16 cellular contexts compared by ENCODE assay signal in the genomic region with DNA sequence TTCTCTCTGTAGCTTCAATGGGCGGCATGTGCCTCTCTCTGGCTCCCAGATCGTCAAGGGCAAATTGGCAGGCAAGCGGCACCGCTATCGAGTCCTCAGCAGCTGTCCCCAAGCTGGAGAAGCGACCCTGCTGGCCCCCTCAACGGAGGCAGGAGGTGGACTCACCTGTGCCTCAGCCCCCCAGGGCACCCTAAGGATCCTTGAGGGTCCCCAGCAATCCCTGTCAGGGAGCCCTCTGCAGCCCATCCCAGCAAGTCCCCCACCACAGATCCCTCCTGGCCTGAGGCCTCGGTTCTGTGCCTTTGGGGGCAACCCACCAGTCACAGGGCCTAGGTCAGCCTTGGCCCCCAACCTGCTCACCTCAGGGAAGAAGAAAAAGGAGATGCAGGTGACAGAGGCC. TPM values are rescaled to one million over a fixed set of nuclear protein-coding genes. Genes with fewer than 3 reads are reported as not detected.
DNase-seq lines count a peak whose midpoint lies in the region; ATAC-seq, FAIRE-seq and TF ChIP-seq lines count a peak whose summit lies in the region.
"Had no signal": no experiment of that assay in that cellular context is flagged by ENCODE, and none has a peak within 500 bp of the region (broad histone marks: within the 10 kb centered on the region; RNA-seq: fewer than 3 reads in every experiment).

No MANE protein-coding gene starts in this region.

- peaks cover 39% of the 10 kb centered on the region for H3K4me1 ChIP-seq in Karpas-422 (ENCODE audit: low read length)
- H3K4me1 ChIP-seq in K562 (replicated peaks in 1 of 2; ENCODE audit: control insufficient read depth in 2 of 2, insufficient read depth in 2 of 2, low read length in 2 of 2) = peaks cover 16 to 51% of the 10 kb centered on the region in 2 experiments; a peak in 4 of 5 replicates
- H3K4me1 ChIP-seq in Peyer's patch = peaks cover 0 to 26% (median 9%) of the 10 kb centered on the region in 4 donors

- peaks cover 18% of the 10 kb centered on the region for H3K27me3 Mint-ChIP-seq in activated T-cell treated with anti-CD3 and anti-CD28 coated beads, Interleukin-2, amount 50 U/mL, for 4 hours (ENCODE audit: low read depth)
- peaks cover 17% of the 10 kb centered on the region for H3K27me3 Mint-ChIP-seq in progenitor cell of endocrine pancreas

- FAIRE-seq in K562 (lab: Jason Lieb, UNC) (no peak), GM12891 (lab: Jason Lieb, UNC) (no peak)

- H3K4me2 ChIP-seq in Karpas-422 (ENCODE audit: low read depth, low read length, poor library complexity, severe bottlenecking) (peak overlapping the region; percentile 97), K562 (ENCODE audit: insufficient read depth, low read length) (no peak overlapping the region)

- no peaks in the 10 kb centered on the region for H3K9me3 Mint-ChIP-seq in activated T-cell treated with anti-CD3 and anti-CD28 coated beads, Interleukin-2, amount 50 U/mL, for 4 hours
- H3K9me3 Mint-ChIP-seq in progenitor cell of endocrine pancreas (ENCODE audit: low read depth) = no peaks in the 10 kb centered on the region

- H3K36me3 Mint-ChIP-seq in activated T-cell treated with anti-CD3 and anti-CD28 coated beads, Interleukin-2, amount 50 U/mL, for 4 hours (ENCODE audit: insufficient read depth) = peaks cover 14% of the 10 kb centered on the region
- peaks cover 13% of the 10 kb centered on the region for H3K36me3 Mint-ChIP-seq in progenitor cell of endocrine pancreas (ENCODE audit: insufficient read depth)

- H3K79me2 ChIP-seq in Karpas-422 (ENCODE audit: low read length) = peaks cover 21% of the 10 kb centered on the region
- peaks cover 42% of the 10 kb centered on the region for H3K79me2 ChIP-seq in K562 (ENCODE audit: control insufficient read depth, insufficient read depth, low read length)

- H3K27me3 ChIP-seq in Karpas-422 (ENCODE audit: low read length) (no peaks in the 10 kb centered on the region), K562 (ENCODE audit: control insufficient read depth in 2 of 2, insufficient read depth in 2 of 2, low read length in 2 of 2) (no peaks in the 10 kb centered on the region), Peyer's patch (no peaks in the 10 kb centered on the region)
- H3K27me3 ChIP-seq: adrenal gland, colonic mucosa had no signal

- H2AFZ ChIP-seq in Karpas-422 (ENCODE audit: low read length) = no peak overlapping the region
- H2AFZ ChIP-seq in K562 (ENCODE audit: low read depth, low read length) = no peak overlapping the region

- H3K27ac Mint-ChIP-seq in progenitor cell of endocrine pancreas = no peak overlapping the region

- H3K4me1 Mint-ChIP-seq in activated T-cell treated with anti-CD3 and anti-CD28 coated beads, Interleukin-2, amount 50 U/mL, for 4 hours (ENCODE audit: low read depth) = peaks cover 32% of the 10 kb centered on the region
- H3K4me1 Mint-ChIP-seq in progenitor cell of endocrine pancreas (ENCODE audit: low read depth) = peaks cover 11% of the 10 kb centered on the region

- in situ Hi-C loops in K562 (cut with MboI) = no loop called here
- in situ Hi-C loops in KBM-7 (cut with MboI; ENCODE audit: low pct_unique_long_range_greater_than_20kb, low sequenced_read_pairs) = no loop called here

- H3K9ac ChIP-seq in Karpas-422 (ENCODE audit: low read length) (peak overlapping the region; percentile 34; the same call in 1 of the 2 replicates), K562 (ENCODE audit: insufficient read depth in 1 of 2, low read depth in 2 of 2, low read length in 2 of 2) (peak overlapping the region in 1 of 2 experiments; percentile 86; a peak in 2 of 4 replicates)

- no TSS peak for BruUV-seq in K562 (replicated peaks; lab: Mats Ljungman, UMichigan)

- CTCF ChIA-PET in K562 (lab: Yijun Ruan, JAX; ENCODE audit: low intra/inter-chr PET ratio) = no interaction called here

- no peak overlapping the region for H3K27ac ChIP-seq in Karpas-422 (ENCODE audit: low read length)
- H3K27ac ChIP-seq in K562 (ENCODE audit: extremely low read depth, low read depth, low read length) = no peak overlapping the region
- H3K27ac ChIP-seq in Peyer's patch = no peak overlapping the region
- H3K27ac ChIP-seq: adrenal gland, colonic mucosa, tibial nerve had no signal

- TF ChIP-seq RAD21 in K562 (CRISPR knock-in tag; conservative IDR thresholded peaks at IDR 0.05 in 1 of 2, IDR thresholded peaks at IDR 0.05 in 1 of 2) = no peak

- no peaks in the 10 kb centered on the region for H3K9me2 ChIP-seq in Karpas-422 (replicated peaks; ENCODE audit: insufficient read depth, low read length)

- TF ChIP-seq EP300 in K562 (IDR thresholded peaks at IDR 0.05; ENCODE audit: low read length) = no peak

- intact Hi-C loops in K562 (cut with micrococcal nuclease) = no loop called here

- peak overlapping the region; percentile 99 for H3K4me3 Mint-ChIP-seq in activated T-cell treated with anti-CD3 and anti-CD28 coated beads, Interleukin-2, amount 50 U/mL, for 4 hours
- H3K4me3 Mint-ChIP-seq in progenitor cell of endocrine pancreas (ENCODE audit: low read depth) = peak overlapping the region; percentile 58

- H3K36me3 ChIP-seq in Karpas-422 (ENCODE audit: insufficient read depth, low read length) (0 out of 2 replicates have a peak, but pooled peaks cover 4% of the 10 kb centered on the region), K562 (ENCODE audit: control insufficient read depth, insufficient read depth, low read length) (peaks cover 33% of the 10 kb centered on the region; the same call in 2 of the 3 replicates), Peyer's patch (peaks cover 0 to 12% (median 0%) of the 10 kb centered on the region in 3 donors)
- H3K36me3 ChIP-seq: colonic mucosa had no signal

- WGBS in K562 (ENCODE audit: insufficient coverage, low coverage, missing lambda C conversion rate) = 90% methylated on average over 7 of the region's 8 CpGs

- H3K4me3 ChIP-seq in Karpas-422 (ENCODE audit: low read length) (peak overlapping the region; percentile 84; the same call in 1 of the 2 replicates), K562 (no peak overlapping the region), Peyer's patch (no peak overlapping the region)
- H3K4me3 ChIP-seq: adrenal gland, colonic mucosa, tibial nerve had no signal

- ATAC-seq in activated T-cell treated with anti-CD3 and anti-CD28 coated beads, Interleukin-2, amount 50 U/mL, for 4 hours = no peak
- no peak for ATAC-seq in K562
- ATAC-seq: esophagus mucosa, heart left ventricle, left ventricle myocardium superior had no signal

- TF ChIP-seq CTCF in K562 (IDR thresholded peaks at IDR 0.05 in 2 of 3, conservative IDR thresholded peaks at IDR 0.05 in 1 of 3; ENCODE audit: insufficient read depth in 2 of 3, low read depth in 1 of 3, low read length in 3 of 3) (no peak), progenitor cell of endocrine pancreas (IDR thresholded peaks at IDR 0.05; ENCODE audit: unreplicated experiment) (no peak), Peyer's patch (IDR thresholded peaks at IDR 0.05) (no peak)

- H3K9me3 ChIP-seq in Karpas-422 (ENCODE audit: low read length) (no peaks in the 10 kb centered on the region), K562 (replicated peaks; ENCODE audit: control insufficient read depth, insufficient read depth, low read depth, low read length) (no peaks in the 10 kb centered on the region), Peyer's patch (no peaks in the 10 kb centered on the region)
- H3K9me3 ChIP-seq: adrenal gland, colonic mucosa, heart left ventricle, tibial nerve had no signal

- no peak for DNase-seq in activated T-cell treated with anti-CD3 and anti-CD28 coated beads, Interleukin-2, amount 50 U/mL, for 4 hours
- DNase-seq in activated T-cell treated with anti-CD3 and anti-CD28 coated beads, Interleukin-2, amount 50 U/mL, for 1 hour = no peak
- DNase-seq in Karpas-422 = no peak
- no peak for DNase-seq in K562 (ENCODE audit: extremely low read depth in 1 of 4, low spot score in 3 of 4)
- DNase-seq in progenitor cell of endocrine pancreas (ENCODE audit: low spot score, unreplicated experiment) = no peak
- DNase-seq in Peyer's patch = no peak
- no peak for DNase-seq in KBM-7
- no peak for DNase-seq in GM12891 (ENCODE audit: insufficient read length, low spot score)
- DNase-seq: adrenal gland, colonic mucosa, heart left ventricle, left ventricle myocardium superior, NCI-H1105 treated with DMSO at 0.1 percent for 48 hours, NCI-H345 had no signal

- POLR2A ChIA-PET in K562 (lab: Yijun Ruan, JAX) = interaction anchor here (0.8 to 1.7 kb wide), 2 partner anchors 16 to 20 kb away, joined by 3 to 8 read pairs; partner anchors contain the start of gene ERCC1

- no peaks in the 10 kb centered on the region for H3K9me1 ChIP-seq in K562 (ENCODE audit: control insufficient read depth, insufficient read depth, low read length)

- TF ChIP-seq POLR2A in K562 (conservative IDR thresholded peaks at IDR 0.05) = no peak
- TF ChIP-seq POLR2A in Peyer's patch (IDR thresholded peaks at IDR 0.05) = no peak
- TF ChIP-seq POLR2A in GM12891 (IDR thresholded peaks at IDR 0.05; ENCODE audit: low read depth, low read length) = no peak

- H4K20me1 ChIP-seq in Karpas-422 (ENCODE audit: insufficient read depth, low read depth, low read length) (no peaks in the 10 kb centered on the region), K562 (replicated peaks; ENCODE audit: control insufficient read depth, insufficient read depth, low read length) (no peaks in the 10 kb centered on the region)

RNA-seq across cellular contexts. Expression of gene POLR1G, which starts 1.7 kb away (rescaled TPM):
- total RNA-seq in activated T-cell treated with anti-CD3 and anti-CD28 coated beads, Interleukin-2, amount 50 U/mL, for 4 hours = 10 to 100 TPM; 45.2 to 57.3 (median 49.1) TPM
- 6.6 and 10.5 TPM in 2 replicates for total RNA-seq in Karpas-422 (2014; rRNA removed; shearing (Covaris generic); ENCODE audit: low replicate concordance)
- total RNA-seq in K562 (2011; cell fraction: chromatin; rRNA removed; ENCODE audit: low replicate concordance) = 7.5 and 14.6 TPM in 2 replicates
- total RNA-seq in K562 (2011; cell fraction: nucleolus; rRNA removed) = 11.1 and 14.3 TPM in 2 replicates
- total RNA-seq in K562 (2011; cell fraction: nucleoplasm; rRNA removed) = 9.8 and 10.3 TPM in 2 replicates
- total RNA-seq in K562 (2014; rRNA removed) = 36.6 and 50.6 TPM in 2 replicates
- total RNA-seq in K562 (2014; rRNA removed; fragmentation: Illumina TruSeq; extraction: Trizol) = 19.7 and 22.7 TPM in 2 replicates
- total RNA-seq in K562 (2015; rRNA removed; fragmentation: Illumina TruSeq; extraction: Trizol) = 50.1 and 51.0 TPM in 2 replicates
- total RNA-seq in K562 (2021) = 27.4 and 32.1 TPM in 2 replicates
- 8.5 and 9.7 TPM in 2 replicates for polyA plus RNA-seq in K562 (2011; rRNA removed)
- 11.0 and 17.1 TPM in 2 replicates for polyA plus RNA-seq in K562 (2011; cell fraction: cytosol; rRNA removed)
- polyA plus RNA-seq in K562 (2011; cell fraction: nucleus; rRNA removed) = 3.6 and 6.6 TPM in 2 replicates
- polyA plus RNA-seq in K562 (2012) = 5.1 and 14.9 TPM in 2 replicates
- 32.6 and 37.4 TPM in 2 replicates for polyA plus RNA-seq in K562 (2014; fragmentation: Illumina TruSeq; extraction: Trizol)
- polyA plus RNA-seq in K562 (2014; fragmentation: Nextera tagmentation; extraction: Ambion mirVana) = 1 to 10 TPM; 3.0 to 6.4 TPM
- polyA plus RNA-seq in K562 (2014; rRNA removed) = 29.2 and 31.7 TPM in 2 replicates
- polyA minus RNA-seq in K562 (2011; rRNA and poly(A)+ RNA removed) = 4.5 and 4.9 TPM in 2 replicates
- polyA minus RNA-seq in K562 (2011; cell fraction: cytosol; rRNA and poly(A)+ RNA removed) = 12.2 and 12.9 TPM in 2 replicates
- 3.0 and 3.8 TPM in 2 replicates for polyA minus RNA-seq in K562 (2011; cell fraction: nucleus; rRNA and poly(A)+ RNA removed)
- 7.4 and 8.9 TPM in 2 replicates for total RNA-seq in progenitor cell of endocrine pancreas
- 10 to 100 TPM in 1 of 4 donors, 1 to 10 TPM in 2, under 1 TPM in 1; 0.88 to 10.7 (median 2.5) TPM for total RNA-seq in Peyer's patch
- 2.7 TPM for polyA plus RNA-seq in GM12891 (2012; ENCODE audit: low read depth, missing spikeins)

RNA-seq across cellular contexts. Expression of gene PPP1R13L, which starts 3.3 kb away (rescaled TPM):
- 1 to 10 TPM; 1.6 to 6.8 (median 4.1) TPM for total RNA-seq in activated T-cell treated with anti-CD3 and anti-CD28 coated beads, Interleukin-2, amount 50 U/mL, for 4 hours
- total RNA-seq in Karpas-422 (2014; rRNA removed; shearing (Covaris generic); ENCODE audit: low replicate concordance) = 1.0 and 1.1 TPM in 2 replicates
- total RNA-seq in K562 (2011; cell fraction: chromatin; rRNA removed; ENCODE audit: low replicate concordance) = 13.7 and 25.0 TPM in 2 replicates
- 14.5 and 17.6 TPM in 2 replicates for total RNA-seq in K562 (2011; cell fraction: nucleolus; rRNA removed)
- total RNA-seq in K562 (2011; cell fraction: nucleoplasm; rRNA removed) = 15.8 and 21.6 TPM in 2 replicates
- total RNA-seq in K562 (2014; rRNA removed) (2.3 TPM in 2 replicates), K562 (2014; rRNA removed; fragmentation: Illumina TruSeq; extraction: Trizol) (0.84 and 1.0 TPM in 2 replicates), K562 (2015; rRNA removed; fragmentation: Illumina TruSeq; extraction: Trizol) (0.83 and 0.94 TPM in 2 replicates), K562 (2021) (4.5 and 6.7 TPM in 2 replicates), progenitor cell of endocrine pancreas (24.2 and 27.2 TPM in 2 replicates), Peyer's patch (10 to 100 TPM; 16.5 to 53.9 (median 36.2) TPM)
- polyA plus RNA-seq in K562 (2011; rRNA removed) (2.0 and 6.6 TPM in 2 replicates), K562 (2014; fragmentation: Illumina TruSeq; extraction: Trizol) (2.7 and 3.6 TPM in 2 replicates), K562 (2014; fragmentation: Nextera tagmentation; extraction: Ambion mirVana) (under 1 TPM; 0.32 to 0.82 TPM), K562 (2014; rRNA removed) (1.7 and 3.7 TPM in 2 replicates)
- 2.6 and 3.5 TPM in 2 replicates for polyA plus RNA-seq in K562 (2011; cell fraction: cytosol; rRNA removed)
- 16.5 and 21.1 TPM in 2 replicates for polyA plus RNA-seq in K562 (2011; cell fraction: nucleus; rRNA removed)
- polyA plus RNA-seq in K562 (2012) = 7.4 and 23.3 TPM in 2 replicates
- 1.6 and 2.6 TPM in 2 replicates for polyA minus RNA-seq in K562 (2011; rRNA and poly(A)+ RNA removed)
- polyA minus RNA-seq in K562 (2011; cell fraction: cytosol; rRNA and poly(A)+ RNA removed) = 2.4 and 7.6 TPM in 2 replicates
- polyA minus RNA-seq in K562 (2011; cell fraction: nucleus; rRNA and poly(A)+ RNA removed) = 3.1 and 6.1 TPM in 2 replicates
- 10.9 TPM for polyA plus RNA-seq in GM12891 (2012; ENCODE audit: low read depth, missing spikeins)

RNA-seq across cellular contexts. Expression of gene ERCC1, which starts 15.6 kb away (rescaled TPM):
- total RNA-seq in activated T-cell treated with anti-CD3 and anti-CD28 coated beads, Interleukin-2, amount 50 U/mL, for 4 hours = 10 to 100 TPM; 68.0 to 86.2 (median 85.7) TPM
- total RNA-seq in Karpas-422 (2014; rRNA removed; shearing (Covaris generic); ENCODE audit: low replicate concordance) = 121 and 175 TPM in 2 replicates
- 39.0 and 101 TPM in 2 replicates for total RNA-seq in K562 (2011; cell fraction: chromatin; rRNA removed; ENCODE audit: low replicate concordance)
- 64.0 and 74.7 TPM in 2 replicates for total RNA-seq in K562 (2011; cell fraction: nucleolus; rRNA removed)
- total RNA-seq in K562 (2011; cell fraction: nucleoplasm; rRNA removed) = 56.7 and 74.6 TPM in 2 replicates
- total RNA-seq in K562 (2014; rRNA removed) = 87.1 and 89.4 TPM in 2 replicates
- 31.1 and 37.7 TPM in 2 replicates for total RNA-seq in K562 (2014; rRNA removed; fragmentation: Illumina TruSeq; extraction: Trizol)
- total RNA-seq in K562 (2015; rRNA removed; fragmentation: Illumina TruSeq; extraction: Trizol) = 49.9 and 57.3 TPM in 2 replicates
- total RNA-seq in K562 (2021) = 75.1 and 75.5 TPM in 2 replicates
- 60.0 and 67.5 TPM in 2 replicates for polyA plus RNA-seq in K562 (2011; rRNA removed)
- polyA plus RNA-seq in K562 (2011; cell fraction: cytosol; rRNA removed) = 85.4 and 165 TPM in 2 replicates
- 90.3 and 164 TPM in 2 replicates for polyA plus RNA-seq in K562 (2011; cell fraction: nucleus; rRNA removed)
- polyA plus RNA-seq in K562 (2012) = 61.5 and 139 TPM in 2 replicates
- 70.3 and 86.8 TPM in 2 replicates for polyA plus RNA-seq in K562 (2014; fragmentation: Illumina TruSeq; extraction: Trizol)
- polyA plus RNA-seq in K562 (2014; fragmentation: Nextera tagmentation; extraction: Ambion mirVana) = 10 to 100 TPM in 1 of 2 experiments, 1 to 10 TPM in 1; 9.3 to 17.0 TPM
- polyA plus RNA-seq in K562 (2014; rRNA removed) = 92.6 and 95.8 TPM in 2 replicates
- polyA minus RNA-seq in K562 (2011; rRNA and poly(A)+ RNA removed) = 19.6 and 33.4 TPM in 2 replicates
- polyA minus RNA-seq in K562 (2011; cell fraction: cytosol; rRNA and poly(A)+ RNA removed) = 57.8 and 74.6 TPM in 2 replicates
- polyA minus RNA-seq in K562 (2011; cell fraction: nucleus; rRNA and poly(A)+ RNA removed) = 37.8 and 41.3 TPM in 2 replicates
- 58.5 and 64.8 TPM in 2 replicates for total RNA-seq in progenitor cell of endocrine pancreas
- total RNA-seq in Peyer's patch = 10 to 100 TPM; 39.9 to 69.3 (median 52.5) TPM
- polyA plus RNA-seq in GM12891 (2012; ENCODE audit: low read depth, missing spikeins) = 37.4 TPM

RNA-seq across cellular contexts. Expression of gene ERCC2, which starts 37.7 kb away (rescaled TPM):
- 10 to 100 TPM; 22.2 to 23.8 (median 23.8) TPM for total RNA-seq in activated T-cell treated with anti-CD3 and anti-CD28 coated beads, Interleukin-2, amount 50 U/mL, for 4 hours
- 15.4 and 23.4 TPM in 2 replicates for total RNA-seq in Karpas-422 (2014; rRNA removed; shearing (Covaris generic); ENCODE audit: low replicate concordance)
- total RNA-seq in K562 (2011; cell fraction: chromatin; rRNA removed; ENCODE audit: low replicate concordance) = 133 and 285 TPM in 2 replicates
- total RNA-seq in K562 (2011; cell fraction: nucleolus; rRNA removed) = 121 and 134 TPM in 2 replicates
- 92.9 and 95.2 TPM in 2 replicates for total RNA-seq in K562 (2011; cell fraction: nucleoplasm; rRNA removed)
- total RNA-seq in K562 (2014; rRNA removed) = 26.4 and 29.8 TPM in 2 replicates
- total RNA-seq in K562 (2014; rRNA removed; fragmentation: Illumina TruSeq; extraction: Trizol) = 12.0 and 15.0 TPM in 2 replicates
- 12.9 and 13.9 TPM in 2 replicates for total RNA-seq in K562 (2015; rRNA removed; fragmentation: Illumina TruSeq; extraction: Trizol)
- 55.9 and 57.7 TPM in 2 replicates for total RNA-seq in K562 (2021)
- polyA plus RNA-seq in K562 (2011; rRNA removed) = 23.4 and 52.4 TPM in 2 replicates
- polyA plus RNA-seq in K562 (2011; cell fraction: cytosol; rRNA removed) = 23.5 and 48.2 TPM in 2 replicates
- polyA plus RNA-seq in K562 (2011; cell fraction: nucleus; rRNA removed) = 142 and 172 TPM in 2 replicates
- polyA plus RNA-seq in K562 (2012) = 37.7 and 45.1 TPM in 2 replicates
- 28.5 and 32.7 TPM in 2 replicates for polyA plus RNA-seq in K562 (2014; fragmentation: Illumina TruSeq; extraction: Trizol)
- polyA plus RNA-seq in K562 (2014; fragmentation: Nextera tagmentation; extraction: Ambion mirVana) = 1 to 10 TPM; 2.2 to 2.4 TPM
- 31.1 and 31.6 TPM in 2 replicates for polyA plus RNA-seq in K562 (2014; rRNA removed)
- 51.5 and 54.5 TPM in 2 replicates for polyA minus RNA-seq in K562 (2011; rRNA and poly(A)+ RNA removed)
- polyA minus RNA-seq in K562 (2011; cell fraction: cytosol; rRNA and poly(A)+ RNA removed) = 26.8 and 33.6 TPM in 2 replicates
- 37.0 and 57.0 TPM in 2 replicates for polyA minus RNA-seq in K562 (2011; cell fraction: nucleus; rRNA and poly(A)+ RNA removed)
- total RNA-seq in progenitor cell of endocrine pancreas = 60.5 and 63.8 TPM in 2 replicates
- total RNA-seq in Peyer's patch = 10 to 100 TPM; 12.3 to 23.9 (median 14.3) TPM
- 20.8 TPM for polyA plus RNA-seq in GM12891 (2012; ENCODE audit: low read depth, missing spikeins)

RNA-seq across cellular contexts. Expression of gene FOSB, which starts 59.7 kb away (rescaled TPM):
- total RNA-seq in activated T-cell treated with anti-CD3 and anti-CD28 coated beads, Interleukin-2, amount 50 U/mL, for 4 hours = 10 to 100 TPM; 10.5 to 13.4 (median 13.2) TPM
- 2.5 and 4.0 TPM in 2 replicates for total RNA-seq in Karpas-422 (2014; rRNA removed; shearing (Covaris generic); ENCODE audit: low replicate concordance)
- 2.1 and 8.8 TPM in 2 replicates for total RNA-seq in K562 (2011; cell fraction: chromatin; rRNA removed; ENCODE audit: low replicate concordance)
- 4.2 and 6.7 TPM in 2 replicates for total RNA-seq in K562 (2011; cell fraction: nucleolus; rRNA removed)
- total RNA-seq in K562 (2011; cell fraction: nucleoplasm; rRNA removed) = 3.9 and 4.5 TPM in 2 replicates
- 1.2 and 1.6 TPM in 2 replicates for total RNA-seq in K562 (2014; rRNA removed)
- total RNA-seq in K562 (2014; rRNA removed; fragmentation: Illumina TruSeq; extraction: Trizol) = 0.73 TPM in 2 replicates
- total RNA-seq in K562 (2015; rRNA removed; fragmentation: Illumina TruSeq; extraction: Trizol) = 0.18 and 0.26 TPM in 2 replicates
- total RNA-seq in K562 (2021) = 2.4 and 2.7 TPM in 2 replicates
- 0.25 and 0.27 TPM in 2 replicates for polyA plus RNA-seq in K562 (2011; rRNA removed)
- 0.32 and 0.52 TPM in 2 replicates for polyA plus RNA-seq in K562 (2011; cell fraction: cytosol; rRNA removed)
- 1.8 and 3.8 TPM in 2 replicates for polyA plus RNA-seq in K562 (2011; cell fraction: nucleus; rRNA removed)
- 0.76 and 1.3 TPM in 2 replicates for polyA plus RNA-seq in K562 (2012)
- 1.2 and 1.4 TPM in 2 replicates for polyA plus RNA-seq in K562 (2014; fragmentation: Illumina TruSeq; extraction: Trizol)
- polyA plus RNA-seq in K562 (2014; fragmentation: Nextera tagmentation; extraction: Ambion mirVana) = under 1 TPM; 0.11 to 0.30 TPM
- 0.93 and 2.9 TPM in 2 replicates for polyA plus RNA-seq in K562 (2014; rRNA removed)
- 0.54 and 0.77 TPM in 2 replicates for polyA minus RNA-seq in K562 (2011; rRNA and poly(A)+ RNA removed)
- 0.55 and 0.76 TPM in 2 replicates for polyA minus RNA-seq in K562 (2011; cell fraction: cytosol; rRNA and poly(A)+ RNA removed)
- polyA minus RNA-seq in K562 (2011; cell fraction: nucleus; rRNA and poly(A)+ RNA removed) = 2.8 and 3.6 TPM in 2 replicates
- 5.3 and 7.3 TPM in 2 replicates for total RNA-seq in progenitor cell of endocrine pancreas
- 10 to 100 TPM in 2 of 4 donors, 1 to 10 TPM in 1, under 1 TPM in 1; 0.85 to 56.1 (median 9.6) TPM for total RNA-seq in Peyer's patch
- polyA plus RNA-seq in GM12891 (2012; ENCODE audit: low read depth, missing spikeins) = 6.5 TPM
